1 cellular context compared by ENCODE assay signal in the genomic region with DNA sequence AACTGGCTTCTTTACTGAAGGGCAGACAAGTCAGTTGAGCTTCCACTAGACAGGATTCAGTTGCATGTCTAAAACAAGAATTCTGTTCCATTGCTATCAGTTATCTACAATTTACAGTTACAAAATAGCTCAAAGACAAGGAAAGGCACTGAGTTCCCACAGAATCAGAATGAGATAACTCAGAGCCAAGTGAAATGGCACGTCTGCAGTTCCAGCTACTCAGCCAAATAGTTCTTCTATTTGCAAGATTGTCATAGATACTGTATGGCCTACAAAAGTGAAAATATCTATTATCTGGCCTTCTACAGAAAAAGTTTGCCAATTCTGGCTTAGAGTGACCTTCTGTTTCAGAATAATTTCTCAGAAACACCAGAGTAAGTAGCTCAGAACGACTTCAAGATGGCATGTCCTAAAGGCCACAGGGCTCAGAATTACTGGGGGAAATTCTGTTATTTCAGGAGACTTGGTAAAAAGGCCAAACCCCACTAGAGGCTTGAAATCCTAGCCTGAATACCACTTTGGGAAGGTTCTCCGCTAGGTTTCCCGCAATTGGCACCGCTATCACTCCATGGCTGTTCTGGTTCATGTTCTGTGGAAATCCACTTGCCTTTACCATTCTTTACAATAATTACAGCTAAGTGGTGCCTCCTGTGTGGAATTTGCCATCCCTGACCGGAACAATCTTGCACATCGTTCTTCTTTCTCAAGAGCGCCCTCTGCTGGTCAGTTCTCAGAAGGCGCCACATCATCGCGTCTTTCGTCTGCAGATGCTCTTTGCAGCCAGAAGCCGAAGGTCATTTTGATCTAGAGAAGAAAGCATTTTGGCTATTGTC.
A peak's percentile ranks its signal among the peaks of the same experiment; 100 is the strongest.
TF ChIP-seq lines count a peak whose summit lies in the region.

No MANE protein-coding gene starts in this region.

TF ChIP-seq in GM12878, 131 proteins besides CTCF, POLR2A, EP300 and RAD21 (continued from another document):
- TF ChIP-seq ZNF687 (IDR thresholded peaks at IDR 0.05) (no peak), MYC (IDR thresholded peaks at IDR 0.05; ENCODE audit: insufficient read depth, insufficient read length, insufficient replicate concordance, low read length, severe bottlenecking) (no peak), ATF7 (IDR thresholded peaks at IDR 0.05; ENCODE audit: low read depth) (no peak), SREBF1 (IDR thresholded peaks at IDR 0.05; ENCODE audit: low read length) (no peak), TBL1XR1 (IDR thresholded peaks at IDR 0.05; ENCODE audit: low read depth, low read length) (no peak), ETV6 (conservative IDR thresholded peaks at IDR 0.05 in 1 of 2, IDR thresholded peaks at IDR 0.05 in 1 of 2; ENCODE audit: borderline replicate concordance in 1 of 2, low read depth in 1 of 2) (no peak), TCF12 (IDR thresholded peaks at IDR 0.05; ENCODE audit: low read depth, low read length) (no peak), SMC3 (IDR thresholded peaks at IDR 0.05; ENCODE audit: borderline replicate concordance, low read length) (peak; percentile 80), MAX (IDR thresholded peaks at IDR 0.05; ENCODE audit: low read depth, low read length) (no peak), ZBTB4 (CRISPR knock-in tag; IDR thresholded peaks at IDR 0.05) (no peak), SUZ12 (IDR thresholded peaks at IDR 0.05; ENCODE audit: unreplicated experiment) (no peak), IKZF1 (conservative IDR thresholded peaks at IDR 0.05) (no peak; the same call in 1 of the 2 replicates), LARP7 (IDR thresholded peaks at IDR 0.05) (no peak), BMI1 (IDR thresholded peaks at IDR 0.05; ENCODE audit: borderline replicate concordance) (no peak), CREM (IDR thresholded peaks at IDR 0.05; ENCODE audit: low read depth) (0 out of 2 replicates have a peak, but pooled peaks have one; percentile 30), TAF1 (IDR thresholded peaks at IDR 0.05; ENCODE audit: borderline replicate concordance, low read depth, low read length) (no peak), RB1 (IDR thresholded peaks at IDR 0.05; ENCODE audit: borderline replicate concordance) (no peak), NFYA (IDR thresholded peaks at IDR 0.05; ENCODE audit: borderline replicate concordance, low read depth, low read length) (no peak), BHLHE40 (IDR thresholded peaks at IDR 0.05; ENCODE audit: borderline replicate concordance in 1 of 2, low read depth in 2 of 2, low read length in 1 of 2) (no peak), CBX3 (IDR thresholded peaks at IDR 0.05; ENCODE audit: borderline replicate concordance, low read depth) (no peak), RUNX3 (IDR thresholded peaks at IDR 0.05; ENCODE audit: low read length) (0 out of 2 replicates have a peak, but pooled peaks have one; percentile 13), FOXM1 (IDR thresholded peaks at IDR 0.05; ENCODE audit: low read depth, low read length) (no peak), SIX5 (IDR thresholded peaks at IDR 0.05; ENCODE audit: low read depth, low read length, severe bottlenecking) (no peak), ZNF622 (IDR thresholded peaks at IDR 0.05) (no peak), NFXL1 (IDR thresholded peaks at IDR 0.05; ENCODE audit: borderline replicate concordance) (no peak), HDAC2 (IDR thresholded peaks at IDR 0.05) (no peak), ZBED1 (IDR thresholded peaks at IDR 0.05; ENCODE audit: borderline replicate concordance) (no peak), CREB1 (IDR thresholded peaks at IDR 0.05; ENCODE audit: low read depth) (0 out of 2 replicates have a peak, but pooled peaks have one; percentile 25), RFX5 (IDR thresholded peaks at IDR 0.05; ENCODE audit: low read depth, low read length) (no peak), FOS (IDR thresholded peaks at IDR 0.05; ENCODE audit: borderline replicate concordance, extremely low read depth, insufficient read length) (no peak), YY1 (IDR thresholded peaks at IDR 0.05; ENCODE audit: low read depth, low read length) (peak; percentile 53), BACH1 (IDR thresholded peaks at IDR 0.05; ENCODE audit: borderline replicate concordance) (no peak), RAD51 (IDR thresholded peaks at IDR 0.05) (no peak), RBBP5 (conservative IDR thresholded peaks at IDR 0.05) (no peak), SMARCA5 (IDR thresholded peaks at IDR 0.05) (peak; percentile 40; the same call in 1 of the 2 replicates), EED (IDR thresholded peaks at IDR 0.05; ENCODE audit: low read depth) (no peak), CBX5 (IDR thresholded peaks at IDR 0.05; ENCODE audit: low read depth) (no peak)
- TF ChIP-seq, protein P1, sequence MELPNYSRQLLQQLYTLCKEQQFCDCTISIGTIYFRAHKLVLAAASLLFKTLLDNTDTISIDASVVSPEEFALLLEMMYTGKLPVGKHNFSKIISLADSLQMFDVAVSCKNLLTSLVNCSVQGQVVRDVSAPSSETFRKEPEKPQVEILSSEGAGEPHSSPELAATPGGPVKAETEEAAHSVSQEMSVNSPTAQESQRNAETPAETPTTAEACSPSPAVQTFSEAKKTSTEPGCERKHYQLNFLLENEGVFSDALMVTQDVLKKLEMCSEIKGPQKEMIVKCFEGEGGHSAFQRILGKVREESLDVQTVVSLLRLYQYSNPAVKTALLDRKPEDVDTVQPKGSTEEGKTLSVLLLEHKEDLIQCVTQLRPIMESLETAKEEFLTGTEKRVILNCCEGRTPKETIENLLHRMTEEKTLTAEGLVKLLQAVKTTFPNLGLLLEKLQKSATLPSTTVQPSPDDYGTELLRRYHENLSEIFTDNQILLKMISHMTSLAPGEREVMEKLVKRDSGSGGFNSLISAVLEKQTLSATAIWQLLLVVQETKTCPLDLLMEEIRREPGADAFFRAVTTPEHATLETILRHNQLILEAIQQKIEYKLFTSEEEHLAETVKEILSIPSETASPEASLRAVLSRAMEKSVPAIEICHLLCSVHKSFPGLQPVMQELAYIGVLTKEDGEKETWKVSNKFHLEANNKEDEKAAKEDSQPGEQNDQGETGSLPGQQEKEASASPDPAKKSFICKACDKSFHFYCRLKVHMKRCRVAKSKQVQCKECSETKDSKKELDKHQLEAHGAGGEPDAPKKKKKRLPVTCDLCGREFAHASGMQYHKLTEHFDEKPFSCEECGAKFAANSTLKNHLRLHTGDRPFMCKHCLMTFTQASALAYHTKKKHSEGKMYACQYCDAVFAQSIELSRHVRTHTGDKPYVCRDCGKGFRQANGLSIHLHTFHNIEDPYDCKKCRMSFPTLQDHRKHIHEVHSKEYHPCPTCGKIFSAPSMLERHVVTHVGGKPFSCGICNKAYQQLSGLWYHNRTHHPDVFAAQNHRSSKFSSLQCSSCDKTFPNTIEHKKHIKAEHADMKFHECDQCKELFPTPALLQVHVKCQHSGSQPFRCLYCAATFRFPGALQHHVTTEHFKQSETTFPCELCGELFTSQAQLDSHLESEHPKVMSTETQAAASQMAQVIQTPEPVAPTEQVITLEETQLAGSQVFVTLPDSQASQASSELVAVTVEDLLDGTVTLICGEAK (IDR thresholded peaks at IDR 0.05; ENCODE audit: borderline replicate concordance): no peak
- TF ChIP-seq, protein P2, sequence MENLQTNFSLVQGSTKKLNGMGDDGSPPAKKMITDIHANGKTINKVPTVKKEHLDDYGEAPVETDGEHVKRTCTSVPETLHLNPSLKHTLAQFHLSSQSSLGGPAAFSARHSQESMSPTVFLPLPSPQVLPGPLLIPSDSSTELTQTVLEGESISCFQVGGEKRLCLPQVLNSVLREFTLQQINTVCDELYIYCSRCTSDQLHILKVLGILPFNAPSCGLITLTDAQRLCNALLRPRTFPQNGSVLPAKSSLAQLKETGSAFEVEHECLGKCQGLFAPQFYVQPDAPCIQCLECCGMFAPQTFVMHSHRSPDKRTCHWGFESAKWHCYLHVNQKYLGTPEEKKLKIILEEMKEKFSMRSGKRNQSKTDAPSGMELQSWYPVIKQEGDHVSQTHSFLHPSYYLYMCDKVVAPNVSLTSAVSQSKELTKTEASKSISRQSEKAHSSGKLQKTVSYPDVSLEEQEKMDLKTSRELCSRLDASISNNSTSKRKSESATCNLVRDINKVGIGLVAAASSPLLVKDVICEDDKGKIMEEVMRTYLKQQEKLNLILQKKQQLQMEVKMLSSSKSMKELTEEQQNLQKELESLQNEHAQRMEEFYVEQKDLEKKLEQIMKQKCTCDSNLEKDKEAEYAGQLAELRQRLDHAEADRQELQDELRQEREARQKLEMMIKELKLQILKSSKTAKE (IDR thresholded peaks at IDR 0.05; ENCODE audit: low read depth, poor library complexity, severe bottlenecking): no peak
- TF ChIP-seq, protein P3, sequence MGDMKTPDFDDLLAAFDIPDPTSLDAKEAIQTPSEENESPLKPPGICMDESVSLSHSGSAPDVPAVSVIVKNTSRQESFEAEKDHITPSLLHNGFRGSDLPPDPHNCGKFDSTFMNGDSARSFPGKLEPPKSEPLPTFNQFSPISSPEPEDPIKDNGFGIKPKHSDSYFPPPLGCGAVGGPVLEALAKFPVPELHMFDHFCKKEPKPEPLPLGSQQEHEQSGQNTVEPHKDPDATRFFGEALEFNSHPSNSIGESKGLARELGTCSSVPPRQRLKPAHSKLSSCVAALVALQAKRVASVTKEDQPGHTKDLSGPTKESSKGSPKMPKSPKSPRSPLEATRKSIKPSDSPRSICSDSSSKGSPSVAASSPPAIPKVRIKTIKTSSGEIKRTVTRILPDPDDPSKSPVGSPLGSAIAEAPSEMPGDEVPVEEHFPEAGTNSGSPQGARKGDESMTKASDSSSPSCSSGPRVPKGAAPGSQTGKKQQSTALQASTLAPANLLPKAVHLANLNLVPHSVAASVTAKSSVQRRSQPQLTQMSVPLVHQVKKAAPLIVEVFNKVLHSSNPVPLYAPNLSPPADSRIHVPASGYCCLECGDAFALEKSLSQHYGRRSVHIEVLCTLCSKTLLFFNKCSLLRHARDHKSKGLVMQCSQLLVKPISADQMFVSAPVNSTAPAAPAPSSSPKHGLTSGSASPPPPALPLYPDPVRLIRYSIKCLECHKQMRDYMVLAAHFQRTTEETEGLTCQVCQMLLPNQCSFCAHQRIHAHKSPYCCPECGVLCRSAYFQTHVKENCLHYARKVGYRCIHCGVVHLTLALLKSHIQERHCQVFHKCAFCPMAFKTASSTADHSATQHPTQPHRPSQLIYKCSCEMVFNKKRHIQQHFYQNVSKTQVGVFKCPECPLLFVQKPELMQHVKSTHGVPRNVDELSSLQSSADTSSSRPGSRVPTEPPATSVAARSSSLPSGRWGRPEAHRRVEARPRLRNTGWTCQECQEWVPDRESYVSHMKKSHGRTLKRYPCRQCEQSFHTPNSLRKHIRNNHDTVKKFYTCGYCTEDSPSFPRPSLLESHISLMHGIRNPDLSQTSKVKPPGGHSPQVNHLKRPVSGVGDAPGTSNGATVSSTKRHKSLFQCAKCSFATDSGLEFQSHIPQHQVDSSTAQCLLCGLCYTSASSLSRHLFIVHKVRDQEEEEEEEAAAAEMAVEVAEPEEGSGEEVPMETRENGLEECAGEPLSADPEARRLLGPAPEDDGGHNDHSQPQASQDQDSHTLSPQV (IDR thresholded peaks at IDR 0.05): no peak
